ENCODE assay signal across 9 cellular contexts in genomic region chr3:107752202-107752990, GRCh38.
DNase-seq lines count a peak whose midpoint lies in the region; ATAC-seq, FAIRE-seq and TF ChIP-seq lines count a peak whose summit lies in the region.
"Had no signal": no experiment of that assay in that cellular context is flagged by ENCODE, and none has a peak within 500 bp of the region (broad histone marks: within the 10 kb centered on the region; RNA-seq: fewer than 3 reads in every experiment).

No MANE protein-coding gene starts in this region.

- no peak overlapping the region for H3K27ac ChIP-seq in GM12878 (ENCODE audit: control insufficient read depth, insufficient read depth)
- no peak overlapping the region for H3K27ac ChIP-seq in right lobe of liver
- no peak overlapping the region for H3K27ac ChIP-seq in tibial artery

- no peak overlapping the region for H3K4me2 ChIP-seq in GM12878 (ENCODE audit: control insufficient read depth, insufficient read depth)

- peak; percentile 46 for DNase-seq in NAMALWA (ENCODE audit: low spot score)
- no peak for DNase-seq in GM12878 (ENCODE audit: low read depth, low spot score)
- no peak for DNase-seq in right lobe of liver
- DNase-seq in activated CD8-positive, alpha-beta memory T cell treated with anti-CD3 and anti-CD28 coated beads, Interleukin-2, amount 50 U/mL, for 48 hours = no peak
- DNase-seq in cerebellum (ENCODE audit: low spot score) = no peak
- no peak for DNase-seq in tibial artery
- DNase-seq: naive B cell had no signal

- no peaks in the 10 kb centered on the region for H3K9me3 ChIP-seq in GM12878 (replicated peaks; ENCODE audit: control insufficient read depth, insufficient read depth, low read length)
- H3K9me3 ChIP-seq in right lobe of liver = no peaks in the 10 kb centered on the region
- H3K9me3 ChIP-seq in tibial artery = no peaks in the 10 kb centered on the region

- no TSS peak for BruUV-seq in GM12878 (replicated peaks; lab: Mats Ljungman, UMichigan)

- CTCF ChIA-PET in GM12878 (lab: Yijun Ruan, JAX) = interaction anchor here (0.6 to 8.8 kb wide), 18 partner anchors 11 to 725 kb away, joined by 3 to 78 read pairs (median 4); no protein-coding TSS in a partner anchor

- H3K4me3 ChIP-seq in GM12878 (no peak overlapping the region), right lobe of liver (no peak overlapping the region), tibial artery (no peak overlapping the region)

- POLR2A ChIA-PET in GM12878 (lab: Charles Lee) = no interaction called here

- peak; percentile 27 for FAIRE-seq in GM12878 (lab: Jason Lieb, UNC)

- ATAC-seq in GM12878 (peak; percentile 70), right lobe of liver (peak; percentile 66 to 78 (median 72)), HG02763 (IDR thresholded peaks at IDR 0.05; ENCODE audit: unreplicated experiment) (no peak)

- TF ChIP-seq CTCF in GM12872 (IDR thresholded peaks at IDR 0.05; ENCODE audit: insufficient read depth, low read depth, low read length) (peak; percentile 59), GM12878 (IDR thresholded peaks at IDR 0.05 in 2 of 3, conservative IDR thresholded peaks at IDR 0.05 in 1 of 3; ENCODE audit: control insufficient read depth in 2 of 3, extremely low read depth in 1 of 3, insufficient read depth in 1 of 3, low read depth in 3 of 3, low read length in 3 of 3) (peak; percentile 45 to 47 (median 45); a peak in 4 of 6 replicates), right lobe of liver (IDR thresholded peaks at IDR 0.05) (peak; percentile 20 to 52 (median 40)), tibial artery (IDR thresholded peaks at IDR 0.05) (peak in 1 of 2 experiments; percentile 30)

- TF ChIP-seq POLR2A in GM12878 (IDR thresholded peaks at IDR 0.05; ENCODE audit: low read depth, low read length) (no peak), right lobe of liver (IDR thresholded peaks at IDR 0.05) (no peak)

- no peaks in the 10 kb centered on the region for H3K27me3 ChIP-seq in GM12878 (replicated peaks in 1 of 2; ENCODE audit: control insufficient read depth in 2 of 2, insufficient read depth in 2 of 2, low read length in 1 of 2)
- no peaks in the 10 kb centered on the region for H3K27me3 ChIP-seq in right lobe of liver
- no peaks in the 10 kb centered on the region for H3K27me3 ChIP-seq in tibial artery

- H3K9ac ChIP-seq in GM12878 (ENCODE audit: control insufficient read depth, insufficient read depth, low read length) = no peak overlapping the region

- RAD21 ChIA-PET in GM12878 (lab: Charles Lee; ENCODE audit: unreplicated experiment) = interaction anchor here (0.7 to 2.0 kb wide), 2 partner anchors 91 to 94 kb away, joined by 3 to 7 read pairs; no protein-coding TSS in a partner anchor

- in situ Hi-C loops in GM12878 (cut with MboI) = loop anchor here (10.0 kb wide), 1 partner anchor 518 kb away; no protein-coding TSS in a partner anchor

- intact Hi-C loops in GM12878 (cut with micrococcal nuclease; ENCODE audit: unreplicated experiment) = no loop called here
- intact Hi-C loops in right lobe of liver (cut with DNase I) = no loop called here
- intact Hi-C loops in tibial artery (cut with DNase I; ENCODE audit: low total_unique reads) = loop anchor here (10.0 kb wide), 1 partner anchor 92 kb away; no protein-coding TSS in a partner anchor

- no peaks in the 10 kb centered on the region for H4K20me1 ChIP-seq in GM12878 (ENCODE audit: control insufficient read depth, insufficient read depth)

- 77% methylated on average over 3 of the region's 3 CpGs for WGBS in GM12878 (ENCODE audit: insufficient coverage, insufficient replicate concordance, low lambda C conversion rate, missing lambda C conversion rate)
- WGBS in right lobe of liver (ENCODE audit: insufficient coverage, low coverage, low lambda C conversion rate, missing lambda C conversion rate) = 62% methylated on average over 3 of the region's 3 CpGs

- SMC1A ChIA-PET in GM12878 (lab: Charles Lee; ENCODE audit: uncharacterized antibody, unreplicated experiment) = interaction anchor here (0.6 to 3.6 kb wide), 16 partner anchors 8 to 195 kb away, joined by 3 to 23 read pairs (median 4); no protein-coding TSS in a partner anchor

- H3K4me1 ChIP-seq in GM12878 (ENCODE audit: control insufficient read depth, insufficient read depth, low read length) (no peaks in the 10 kb centered on the region), right lobe of liver (no peaks in the 10 kb centered on the region), tibial artery (peaks cover 0 to 6% (median 0%) of the 10 kb centered on the region in 4 donors)

- peaks cover 0 to 2% of the 10 kb centered on the region in 2 experiments; a peak in 1 of 4 replicates for H3K36me3 ChIP-seq in GM12878 (ENCODE audit: control insufficient read depth in 2 of 2, insufficient read depth in 2 of 2, low read length in 1 of 2)
- no peaks in the 10 kb centered on the region for H3K36me3 ChIP-seq in right lobe of liver
- peaks cover 0 to 17% (median 5%) of the 10 kb centered on the region in 3 donors for H3K36me3 ChIP-seq in tibial artery

- H3K79me2 ChIP-seq in GM12878 (ENCODE audit: control insufficient read depth, insufficient read depth, low read length) = no peaks in the 10 kb centered on the region

- no peak overlapping the region for H2AFZ ChIP-seq in GM12878 (ENCODE audit: control insufficient read depth, low read depth, low read length)

- peak; percentile 32; the same call in 1 of the 2 replicates for TF ChIP-seq RAD21 in GM12878 (IDR thresholded peaks at IDR 0.05; ENCODE audit: insufficient read depth, low read depth, low read length)

- no peak for TF ChIP-seq EP300 in GM12878 (IDR thresholded peaks at IDR 0.05; ENCODE audit: borderline replicate concordance in 1 of 2, control insufficient read depth in 1 of 2, low read depth in 2 of 2, low read length in 2 of 2)

TF ChIP-seq in GM12878, 131 proteins besides CTCF, POLR2A, EP300 and RAD21:
- TF ChIP-seq SMC3 (IDR thresholded peaks at IDR 0.05; ENCODE audit: borderline replicate concordance, low read length) (peak; percentile 23; the same call in 1 of the 2 replicates), ZSCAN29 (IDR thresholded peaks at IDR 0.05) (no peak)
